28 cellular contexts compared by ENCODE assay signal in genomic region chr1:228544921-228545591, GRCh38.
"Had no signal": no experiment of that assay in that cellular context is flagged by ENCODE, and none has a peak within 500 bp of the region (broad histone marks: within the 10 kb centered on the region; RNA-seq: fewer than 3 reads in every experiment).

No MANE protein-coding gene starts in this region.

- ATAC-seq: esophagus mucosa; heart right ventricle; left lung; lower lobe of right lung; naive thymus-derived CD8-positive, alpha-beta T cell; stimulated activated naive CD8-positive, alpha-beta T cell treated with anti-CD3 and anti-CD28 coated beads, Interleukin-15, Interleukin-2, amounts not matched to agents 100 U/mL and 50 U/mL, for 24 hours; T-helper 17 cell had no signal

- H3K4me3 ChIP-seq: heart right ventricle, left lung, lower lobe of right lung, right atrium auricular region, thoracic aorta had no signal

- H3K9me3 ChIP-seq: left lung, lower lobe of right lung, right atrium auricular region, thoracic aorta had no signal

- H3K79me2 ChIP-seq: parathyroid adenoma had no signal

- H2AFZ ChIP-seq: parathyroid adenoma had no signal

- H3K27me3 ChIP-seq: brain microvascular endothelial cell, right atrium auricular region had no signal

- H3K4me1 ChIP-seq: foreskin keratinocyte, left lung, lower lobe of right lung, parathyroid adenoma had no signal

- DNase-seq: activated CD4-positive, alpha-beta memory T cell treated with anti-CD3 and anti-CD28 coated beads, Interleukin-2, amount 10 ng/mL, durations not matched to agents 7 days and 5 days; activated CD4-positive, alpha-beta T cell treated with anti-CD3 and anti-CD28 coated beads, Interleukin-2, amount 10 ng/mL, durations not matched to agents 24 days and 14 days; activated CD4-positive, CD25-positive, alpha-beta regulatory T cell treated with anti-CD3 and anti-CD28 coated beads, Interleukin-2, amount 50 U/mL, for 72 hours; activated CD8-positive, alpha-beta memory T cell treated with anti-CD3 and anti-CD28 coated beads, Interleukin-2, amount 50 U/mL, for 48 hours; activated gamma-delta T cell; activated naive CD4-positive, alpha-beta T cell treated with anti-CD3 and anti-CD28 coated beads, Interleukin-2, amount 10 ng/mL, durations not matched to agents 7 days and 5 days; activated naive CD8-positive, alpha-beta T cell treated with anti-CD3 and anti-CD28 coated beads, Interleukin-2, amount 10 ng/mL, durations not matched to agents 7 days and 5 days; activated T-cell treated with anti-CD3 and anti-CD28 coated beads, Interleukin-2, amount 50 U/mL, for 24 hours; brain microvascular endothelial cell; caudate nucleus; endodermal cell; foreskin keratinocyte; heart right ventricle; kidney glomerular epithelial cell; left lung; lower lobe of right lung; mesenchymal stem cell; naive thymus-derived CD8-positive, alpha-beta T cell; occipital lobe; stimulated activated CD4-positive, alpha-beta T cell treated with anti-CD3 and anti-CD28 coated beads, Interleukin-4, amount 100 ng/mL, for 1 hour; stimulated activated naive CD8-positive, alpha-beta T cell treated with anti-CD3 and anti-CD28 coated beads, Interleukin-15, Interleukin-2, amounts not matched to agents 100 U/mL and 50 U/mL, for 24 hours; T-helper 17 cell; T1000; WERI-Rb-1 had no signal

- H3K9ac ChIP-seq: parathyroid adenoma had no signal

- H3K36me3 ChIP-seq: brain microvascular endothelial cell, heart right ventricle, left lung, lower lobe of right lung, right atrium auricular region, thoracic aorta, WERI-Rb-1 had no signal

- H3K27ac ChIP-seq: brain microvascular endothelial cell, foreskin keratinocyte, heart right ventricle, left lung, lower lobe of right lung, parathyroid adenoma, right atrium auricular region, thoracic aorta, WERI-Rb-1 had no signal
